In genomic region chr2:187208199-187208785, GRCh38 we compare ENCODE assay signal across 23 cellular contexts.
"Had no signal": no experiment of that assay in that cellular context is flagged by ENCODE, and none has a peak within 500 bp of the region (broad histone marks: within the 10 kb centered on the region; RNA-seq: fewer than 3 reads in every experiment).

No MANE protein-coding gene starts in this region.

- H3K4me3 Mint-ChIP-seq: activated naive CD8-positive, alpha-beta T cell treated with anti-CD3 and anti-CD28 coated beads for 36 hours; endodermal cell; memory B cell; nephron progenitor cell; T-helper 17 cell had no signal

- H3K4me1 Mint-ChIP-seq: activated naive CD8-positive, alpha-beta T cell treated with anti-CD3 and anti-CD28 coated beads for 36 hours; endodermal cell; memory B cell; nephron progenitor cell; T-helper 17 cell had no signal

- H3K9me3 ChIP-seq: colonic mucosa had no signal

- H3K4me1 ChIP-seq: colonic mucosa, gastroesophageal sphincter, sigmoid colon, tibial artery had no signal

- H3K27me3 Mint-ChIP-seq: activated naive CD8-positive, alpha-beta T cell treated with anti-CD3 and anti-CD28 coated beads for 36 hours; T-helper 17 cell had no signal

- H3K27me3 ChIP-seq: colonic mucosa, gastroesophageal sphincter, sigmoid colon, tibial artery had no signal

- H3K27ac Mint-ChIP-seq: activated naive CD8-positive, alpha-beta T cell treated with anti-CD3 and anti-CD28 coated beads for 36 hours; endodermal cell; memory B cell; nephron progenitor cell; T-helper 17 cell had no signal

- H3K36me3 ChIP-seq: colonic mucosa, gastroesophageal sphincter, sigmoid colon, tibial artery had no signal

- H3K4me3 ChIP-seq: colonic mucosa, dorsolateral prefrontal cortex, gastroesophageal sphincter, sigmoid colon, smooth muscle cell, tibial artery had no signal

- H3K27ac ChIP-seq: colonic mucosa, dorsolateral prefrontal cortex, epithelial cell of prostate, gastroesophageal sphincter, sigmoid colon, tibial artery had no signal

- ATAC-seq: gastroesophageal sphincter, T-helper 17 cell had no signal

- DNase-seq: activated CD4-positive, alpha-beta T cell treated with anti-CD3 and anti-CD28 coated beads for 4 hours; activated CD4-positive, alpha-beta T cell treated with anti-CD3 and anti-CD28 coated beads, Interleukin-2, amount 50 U/mL, for 48 hours; activated CD4-positive, CD25-positive, alpha-beta regulatory T cell; activated naive CD4-positive, alpha-beta T cell treated with Interleukin-2 at 50 U/mL for 16 hours; activated naive CD8-positive, alpha-beta T cell treated with anti-CD3 and anti-CD28 coated beads for 36 hours; activated T-cell treated with anti-CD3 and anti-CD28 coated beads, Interleukin-2, amount 50 U/mL, for 48 hours; colonic mucosa; dorsolateral prefrontal cortex; endodermal cell; hypothalamus; nephron progenitor cell; occipital lobe; sigmoid colon; stimulated activated CD4-positive, alpha-beta T cell treated with anti-CD3 and anti-CD28 coated beads, Interleukin-15, amount 100 ng/mL, for 24 hours; stimulated activated CD8-positive, alpha-beta memory T cell treated with anti-CD3 and anti-CD28 coated beads, Interleukin-4, amount 100 ng/mL, for 48 hours; stimulated activated naive CD4-positive, alpha-beta T cell treated with Interleukin-2 at 50 U/mL for 16 hours; substantia nigra; T-helper 17 cell; tibial artery had no signal

- H3K36me3 Mint-ChIP-seq: memory B cell had no signal

- H3K9me3 Mint-ChIP-seq: endodermal cell, nephron progenitor cell had no signal
